In the genomic region with DNA sequence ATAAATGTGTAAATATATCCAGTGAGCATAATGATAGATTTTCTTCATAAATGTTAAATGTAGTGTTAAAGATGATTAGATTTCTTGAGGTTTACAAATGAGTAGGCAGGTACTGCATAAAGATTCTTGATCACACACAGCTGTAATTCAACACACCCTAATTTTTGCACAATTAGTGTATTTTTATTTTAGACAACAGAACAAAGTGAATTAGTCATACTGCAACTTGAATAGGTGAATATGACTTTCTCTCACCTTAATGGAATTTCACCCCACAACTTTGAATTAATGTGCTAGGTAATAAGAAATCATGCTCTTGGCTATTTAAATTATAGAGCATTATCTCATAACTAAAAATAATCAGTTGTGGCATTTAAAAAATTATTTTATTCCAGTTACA, we compare ENCODE assay signal across 23 cellular contexts.
"Had no signal": no experiment of that assay in that cellular context is flagged by ENCODE, and none has a peak within 500 bp of the region (broad histone marks: within the 10 kb centered on the region; RNA-seq: fewer than 3 reads in every experiment).

No MANE protein-coding gene starts in this region.

- H3K4me1 ChIP-seq: gastroesophageal sphincter, heart right ventricle, lower lobe of right lung, pancreas, prostate gland, sigmoid colon, spleen, transverse colon, upper lobe of right lung, uterus had no signal

- H3K27me3 ChIP-seq: gastroesophageal sphincter, heart right ventricle, neutrophil, pancreas, sigmoid colon, spleen, transverse colon, upper lobe of right lung, uterus had no signal

- DNase-seq: dermis blood vessel endothelial cell; effector memory CD4-positive, alpha-beta T cell; foreskin fibroblast; heart right ventricle; kidney glomerular epithelial cell; left ventricle myocardium superior; lower lobe of right lung; pancreas; sigmoid colon; spleen; stimulated activated naive B cell treated with anti-CD40 and anti-IgM and Interleukin-4, amounts not matched to agents 10 μg/mL and 1 μg/mL and 100 μg/mL, for 72 hours; transverse colon; upper lobe of right lung; uterus had no signal

- H3K4me1 Mint-ChIP-seq: memory B cell; neural crest cell; stimulated activated naive B cell treated with anti-CD40 and anti-IgM and Interleukin-4, amounts not matched to agents 10 μg/mL and 1 μg/mL and 100 μg/mL, for 72 hours had no signal

- H3K27ac ChIP-seq: coronary artery, gastroesophageal sphincter, heart right ventricle, lower lobe of right lung, neutrophil, pancreas, prostate gland, sigmoid colon, spleen, thoracic aorta, transverse colon, upper lobe of right lung, uterus had no signal

- H3K4me3 ChIP-seq: coronary artery, gastroesophageal sphincter, heart right ventricle, lower lobe of right lung, pancreas, prostate gland, sigmoid colon, spleen, thoracic aorta, transverse colon, upper lobe of right lung, uterus had no signal

- ATAC-seq: gastroesophageal sphincter; heart right ventricle; left ventricle myocardium superior; lower lobe of right lung; natural killer cell treated with Interleukin-12 subunit alpha and Interleukin-12 subunit beta and Interleukin-15 and Interleukin-18, amount 100 ng/mL, for 72 hours; pancreas; stimulated activated naive B cell treated with anti-CD40 and anti-IgM and Interleukin-4, amounts not matched to agents 10 μg/mL and 1 μg/mL and 100 μg/mL, for 72 hours had no signal

- H3K9me3 ChIP-seq: gastroesophageal sphincter, heart right ventricle, lower lobe of right lung, neutrophil, pancreas, prostate gland, sigmoid colon, spleen, thoracic aorta, transverse colon, upper lobe of right lung, uterus had no signal

- H3K9me3 Mint-ChIP-seq: memory B cell; neural crest cell; stimulated activated naive B cell treated with anti-CD40 and anti-IgM and Interleukin-4, amounts not matched to agents 10 μg/mL and 1 μg/mL and 100 μg/mL, for 72 hours had no signal

- H3K4me3 Mint-ChIP-seq: memory B cell; natural killer cell treated with Interleukin-12 subunit alpha and Interleukin-12 subunit beta and Interleukin-15 and Interleukin-18, amount 100 ng/mL, for 72 hours; neural crest cell; stimulated activated naive B cell treated with anti-CD40 and anti-IgM and Interleukin-4, amounts not matched to agents 10 μg/mL and 1 μg/mL and 100 μg/mL, for 72 hours; stimulated activated naive CD8-positive, alpha-beta T cell treated with anti-CD3 and anti-CD28 coated beads, Interleukin-15, Interleukin-2, amounts not matched to agents 100 ng/mL and 50 ng/mL, for 24 hours had no signal

- H3K27ac Mint-ChIP-seq: memory B cell; natural killer cell treated with Interleukin-12 subunit alpha and Interleukin-12 subunit beta and Interleukin-15 and Interleukin-18, amount 100 ng/mL, for 72 hours; stimulated activated naive B cell treated with anti-CD40 and anti-IgM and Interleukin-4, amounts not matched to agents 10 μg/mL and 1 μg/mL and 100 μg/mL, for 72 hours; stimulated activated naive CD8-positive, alpha-beta T cell treated with anti-CD3 and anti-CD28 coated beads, Interleukin-15, Interleukin-2, amounts not matched to agents 100 ng/mL and 50 ng/mL, for 24 hours had no signal

- H3K27me3 Mint-ChIP-seq: memory B cell; natural killer cell treated with Interleukin-12 subunit alpha and Interleukin-12 subunit beta and Interleukin-15 and Interleukin-18, amount 100 ng/mL, for 72 hours; stimulated activated naive B cell treated with anti-CD40 and anti-IgM and Interleukin-4, amounts not matched to agents 10 μg/mL and 1 μg/mL and 100 μg/mL, for 72 hours; stimulated activated naive CD8-positive, alpha-beta T cell treated with anti-CD3 and anti-CD28 coated beads, Interleukin-15, Interleukin-2, amounts not matched to agents 100 ng/mL and 50 ng/mL, for 24 hours had no signal

- H3K36me3 Mint-ChIP-seq: memory B cell; natural killer cell treated with Interleukin-12 subunit alpha and Interleukin-12 subunit beta and Interleukin-15 and Interleukin-18, amount 100 ng/mL, for 72 hours; stimulated activated naive B cell treated with anti-CD40 and anti-IgM and Interleukin-4, amounts not matched to agents 10 μg/mL and 1 μg/mL and 100 μg/mL, for 72 hours had no signal

- H3K36me3 ChIP-seq: gastroesophageal sphincter, heart right ventricle, lower lobe of right lung, neutrophil, pancreas, prostate gland, sigmoid colon, spleen, thoracic aorta, transverse colon, upper lobe of right lung, uterus had no signal
